9 cellular contexts compared by ENCODE assay signal in the genomic region with DNA sequence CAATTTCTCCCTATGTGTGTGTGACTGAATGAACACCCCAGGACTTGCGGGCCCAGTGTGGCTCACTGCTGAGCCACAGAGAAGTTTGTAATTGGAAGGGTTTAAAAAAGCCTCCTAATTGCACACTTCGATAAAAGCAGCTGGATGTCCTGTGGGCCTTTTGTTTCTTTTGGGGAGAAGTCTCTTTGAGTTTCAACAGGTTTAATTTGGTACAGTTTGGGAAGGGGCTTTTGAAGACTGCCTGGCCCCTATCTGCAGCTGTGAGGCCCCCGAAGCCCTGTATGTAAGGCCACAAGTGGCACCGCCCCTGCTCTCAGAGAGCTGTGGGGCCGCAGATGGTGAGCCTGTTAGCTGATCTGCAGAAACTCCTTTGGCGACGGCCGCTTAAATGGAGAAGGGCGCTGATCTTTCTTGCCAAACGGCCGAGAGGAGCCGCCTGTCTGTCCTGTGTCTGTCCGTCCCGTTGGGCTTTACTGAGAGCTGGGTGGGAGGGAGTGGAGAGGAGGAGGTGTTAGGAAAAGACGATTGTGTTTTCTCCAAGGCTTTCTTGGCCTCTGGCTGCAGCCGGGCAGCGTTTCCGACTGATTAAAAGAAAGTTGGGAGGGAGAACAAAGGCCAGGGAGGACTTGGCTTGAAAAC. TPM values are rescaled to one million over a fixed set of nuclear protein-coding genes. Genes with fewer than 3 reads are reported as not detected.
DNase-seq lines count a peak whose midpoint lies in the region; ATAC-seq and TF ChIP-seq lines count a peak whose summit lies in the region.
"Had no signal": no experiment of that assay in that cellular context is flagged by ENCODE, and none has a peak within 500 bp of the region (broad histone marks: within the 10 kb centered on the region; RNA-seq: fewer than 3 reads in every experiment).

No MANE protein-coding gene starts in this region.

- TF ChIP-seq EP300 in tibial nerve (IDR thresholded peaks at IDR 0.05): no peak

- H3K9me3 Mint-ChIP-seq in chondrocyte (ENCODE audit: low read depth): no peaks in the 10 kb centered on the region
- no peaks in the 10 kb centered on the region for H3K9me3 Mint-ChIP-seq in naive thymus-derived CD8-positive, alpha-beta T cell

- peak overlapping the region in 3 of 4 donors; percentile 72 to 82 (median 75) for H3K27ac ChIP-seq in tibial nerve
- H3K27ac ChIP-seq: 22Rv1 had no signal

- 16 to 24% methylated on average over 18 of the region's 18 CpGs for WGBS in tibial nerve, 2 donors

- POLR2A ChIA-PET in naive thymus-derived CD8-positive, alpha-beta T cell (lab: Charles Lee): no interaction called here

- peaks cover 34% of the 10 kb centered on the region for H3K4me1 Mint-ChIP-seq in chondrocyte (ENCODE audit: low read depth)
- H3K4me1 Mint-ChIP-seq in naive thymus-derived CD8-positive, alpha-beta T cell: peaks cover 1 to 10% (median 7%) of the 10 kb centered on the region in 4 donors

- H3K4me3 ChIP-seq in tibial nerve: peak overlapping the region; percentile 38 to 64 (median 40)

- peak overlapping the region; percentile 85 for H3K4me3 Mint-ChIP-seq in chondrocyte (ENCODE audit: unreplicated experiment)
- peak overlapping the region in 5 of 10 donors; percentile 18 to 52 (median 43) for H3K4me3 Mint-ChIP-seq in naive thymus-derived CD8-positive, alpha-beta T cell

- peaks cover 0 to 47% (median 8%) of the 10 kb centered on the region in 4 donors for H3K4me1 ChIP-seq in tibial nerve

- no peak for TF ChIP-seq POLR2A in tibial nerve (IDR thresholded peaks at IDR 0.05)

- peak; percentile 80 for DNase-seq in DMS 273 (lab: John Stamatoyannopoulos, UW; ENCODE audit: unreplicated experiment)
- DNase-seq in DMS 273 treated with DMSO at 0.1 percent for 48 hours (lab: John Stamatoyannopoulos, UW): no peak
- peak; percentile 51 for DNase-seq in chondrocyte (ENCODE audit: low spot score)
- peak; percentile 79 for DNase-seq in left kidney (ENCODE audit: low read depth, low spot score)
- DNase-seq in tibial nerve (ENCODE audit: low spot score in 2 of 2): peak in 1 of 2 donors; percentile 43
- no peak for DNase-seq in NCI-H1417 treated with DMSO at 0.1 percent for 48 hours (lab: John Stamatoyannopoulos, UW)
- DNase-seq in naive thymus-derived CD8-positive, alpha-beta T cell: no peak

- no peaks in the 10 kb centered on the region for H3K27me3 Mint-ChIP-seq in chondrocyte (ENCODE audit: low read depth)
- peaks cover 20 to 75% (median 43%) of the 10 kb centered on the region in 5 donors for H3K27me3 Mint-ChIP-seq in naive thymus-derived CD8-positive, alpha-beta T cell

- TF ChIP-seq CTCF in chondrocyte (IDR thresholded peaks at IDR 0.05) (peak; percentile 19), tibial nerve (IDR thresholded peaks at IDR 0.05) (no peak)

- no peak for ATAC-seq in HG03457 (IDR thresholded peaks at IDR 0.05; ENCODE audit: unreplicated experiment)
- ATAC-seq in naive thymus-derived CD8-positive, alpha-beta T cell: no peak

- H3K9me3 ChIP-seq in tibial nerve: no peaks in the 10 kb centered on the region

- no peaks in the 10 kb centered on the region for H3K36me3 Mint-ChIP-seq in chondrocyte (ENCODE audit: low read depth)
- no peaks in the 10 kb centered on the region for H3K36me3 Mint-ChIP-seq in naive thymus-derived CD8-positive, alpha-beta T cell

- peaks cover 0 to 54% of the 10 kb centered on the region in 2 donors for H3K27me3 ChIP-seq in tibial nerve

- peak overlapping the region; percentile 96 for H3K27ac Mint-ChIP-seq in chondrocyte (ENCODE audit: unreplicated experiment)
- no peak overlapping the region for H3K27ac Mint-ChIP-seq in naive thymus-derived CD8-positive, alpha-beta T cell

- no peaks in the 10 kb centered on the region for H3K36me3 ChIP-seq in tibial nerve

RNA-seq across cellular contexts. Expression of gene FBLN1, which starts 2.1 kb away (rescaled TPM):
- total RNA-seq in chondrocyte: 127 to 186 TPM (median 183 TPM) in 3 replicates
- total RNA-seq in tibial nerve: 1,000 to 10,000 TPM in 1 of 4 donors, 100 to 1,000 TPM in 3; 172 to 1,145 (median 351) TPM
- total RNA-seq in naive thymus-derived CD8-positive, alpha-beta T cell: not detected
- not detected for polyA plus RNA-seq in naive thymus-derived CD8-positive, alpha-beta T cell

Comparison
In these comparisons a context has a peak if more than half of its experiments do, and no peak if none do; other contexts are left out.
1. DNase-seq: peak in DMS 273 (single experiment), chondrocyte (single experiment) and left kidney (single experiment); none in DMS 273 treated with DMSO at 0.1 percent for 48 hours (single experiment), NCI-H1417 treated with DMSO at 0.1 percent for 48 hours (single experiment) and naive thymus-derived CD8-positive, alpha-beta T cell (0 of 10).
2. RNA of gene FBLN1, which starts 2.1 kb away (total RNA-seq): 172 to 1,145 TPM in tibial nerve and 127 to 186 TPM in chondrocyte; not detected in naive thymus-derived CD8-positive, alpha-beta T cell; every median in the first group is over 100 times any median in the second.